Comparison of ENCODE assay signal across 18 cellular contexts in the genomic region with DNA sequence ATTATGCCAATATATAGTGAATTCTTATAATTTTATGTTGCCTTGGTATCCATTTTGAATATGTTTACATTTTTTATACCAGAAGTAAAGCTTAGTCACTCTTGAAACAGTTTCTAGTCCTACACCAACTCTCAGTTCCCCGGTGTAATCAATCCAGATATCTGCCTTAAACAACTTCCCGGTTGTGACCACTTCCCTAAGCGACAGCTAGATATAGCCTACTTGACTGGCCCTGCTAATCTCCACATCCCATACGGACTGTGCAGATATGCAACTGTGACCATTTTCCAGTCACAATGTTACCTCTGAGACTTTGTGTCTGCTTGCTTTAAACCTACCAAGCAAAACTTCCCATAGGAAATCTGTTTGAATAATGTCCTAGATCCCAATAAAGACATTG.
"Had no signal": no experiment of that assay in that cellular context is flagged by ENCODE, and none has a peak within 500 bp of the region (broad histone marks: within the 10 kb centered on the region; RNA-seq: fewer than 3 reads in every experiment).

No MANE protein-coding gene starts in this region.

- H3K36me3 Mint-ChIP-seq: activated CD4-positive, alpha-beta memory T cell treated with anti-CD3 and anti-CD28 coated beads for 36 hours; activated naive CD8-positive, alpha-beta T cell; WTC11 had no signal

- DNase-seq: activated CD4-positive, alpha-beta memory T cell treated with anti-CD3 and anti-CD28 coated beads for 36 hours; activated CD4-positive, alpha-beta T cell treated with anti-CD3 and anti-CD28 coated beads for 36 hours; activated gamma-delta T cell treated with Interleukin-2 at 50 U/mL for 16 hours; activated T-cell treated with anti-CD3 and anti-CD28 coated beads for 4 hours; effector CD4-positive, alpha-beta T cell; nephron progenitor cell; nucleus accumbens; posterior cingulate gyrus; retina; stimulated activated CD4-positive, alpha-beta T cell treated with anti-CD3 and anti-CD28 coated beads, Interleukin-12 subunit alpha, Interleukin-12 subunit beta, amount 100 ng/mL, for 4 hours; stimulated activated CD4-positive, alpha-beta T cell treated with anti-CD3 and anti-CD28 coated beads, Interleukin-1b, Interleukin-23, amount 100 ng/mL, for 48 hours; stimulated activated CD8-positive, alpha-beta memory T cell treated with anti-CD3 and anti-CD28 coated beads, Interleukin-4, amount 100 ng/mL, for 48 hours; stimulated activated naive CD4-positive, alpha-beta T cell; T1000; upper lobe of right lung had no signal

- H3K27ac Mint-ChIP-seq: activated CD4-positive, alpha-beta memory T cell treated with anti-CD3 and anti-CD28 coated beads for 36 hours; activated CD4-positive, alpha-beta T cell treated with anti-CD3 and anti-CD28 coated beads for 36 hours; activated naive CD8-positive, alpha-beta T cell; activated T-helper 1 cell treated with anti-CD3 and anti-CD28 coated beads, Interleukin-12 subunit alpha, Interleukin-12 subunit beta, Interleukin-2, Interleukin-4 antibody, amounts not matched to agents 30 ng/mL and 10 ng/mL and 1 ng/mL, durations not matched to agents 14 hours and 24 hours and 36 hours; nephron progenitor cell; WTC11 had no signal

- H3K4me3 Mint-ChIP-seq: activated CD4-positive, alpha-beta memory T cell treated with anti-CD3 and anti-CD28 coated beads for 36 hours; activated CD4-positive, alpha-beta T cell treated with anti-CD3 and anti-CD28 coated beads for 36 hours; activated naive CD8-positive, alpha-beta T cell; activated T-helper 1 cell treated with anti-CD3 and anti-CD28 coated beads, Interleukin-12 subunit alpha, Interleukin-12 subunit beta, Interleukin-2, Interleukin-4 antibody, amounts not matched to agents 30 ng/mL and 10 ng/mL and 1 ng/mL, durations not matched to agents 14 hours and 24 hours and 36 hours; nephron progenitor cell; WTC11 had no signal

- ATAC-seq: activated CD4-positive, alpha-beta T cell treated with anti-CD3 and anti-CD28 coated beads for 36 hours; upper lobe of right lung had no signal

- H3K27me3 Mint-ChIP-seq: activated CD4-positive, alpha-beta memory T cell treated with anti-CD3 and anti-CD28 coated beads for 36 hours; activated CD4-positive, alpha-beta T cell treated with anti-CD3 and anti-CD28 coated beads for 36 hours; activated naive CD8-positive, alpha-beta T cell had no signal

- H3K4me1 Mint-ChIP-seq: activated CD4-positive, alpha-beta T cell treated with anti-CD3 and anti-CD28 coated beads for 36 hours; nephron progenitor cell had no signal

- H3K9me3 Mint-ChIP-seq: activated T-helper 1 cell treated with anti-CD3 and anti-CD28 coated beads, Interleukin-12 subunit alpha, Interleukin-12 subunit beta, Interleukin-2, Interleukin-4 antibody, amounts not matched to agents 30 ng/mL and 10 ng/mL and 1 ng/mL, durations not matched to agents 14 hours and 24 hours and 36 hours; nephron progenitor cell; WTC11 had no signal
